20 cellular contexts compared by ENCODE assay signal in the genomic region with DNA sequence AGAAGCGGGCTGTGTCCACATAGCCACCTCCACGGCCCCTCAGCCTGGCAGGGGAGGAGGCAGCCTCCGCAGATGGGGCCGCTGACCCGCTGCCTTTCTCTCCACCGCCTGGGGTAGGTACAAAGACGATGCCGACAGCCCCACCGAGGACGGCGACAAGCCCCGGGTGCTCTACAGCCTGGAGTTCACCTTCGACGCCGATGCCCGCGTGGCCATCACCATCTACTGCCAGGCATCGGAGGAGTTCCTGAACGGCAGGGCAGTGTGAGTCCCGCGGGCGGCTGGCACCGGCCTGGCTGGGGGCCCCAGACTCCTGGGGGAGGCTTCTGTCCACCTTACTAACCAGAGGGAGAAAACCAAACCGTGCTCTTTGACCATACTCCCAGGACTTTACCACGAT.
"Had no signal": no experiment of that assay in that cellular context is flagged by ENCODE, and none has a peak within 500 bp of the region (broad histone marks: within the 10 kb centered on the region; RNA-seq: fewer than 3 reads in every experiment).

No MANE protein-coding gene starts in this region.

- H3K9me3 Mint-ChIP-seq: activated B cell treated with CpG ODN at 0.5 μM for 24 hours; activated naive CD4-positive, alpha-beta T cell treated with anti-CD3 and anti-CD28 coated beads, Interleukin-2, amount 50 U/mL, for 24 hours; stimulated activated memory B cell treated with anti-CD40 and anti-IgM and Interleukin-4, amounts not matched to agents 10 μg/mL and 1 μg/mL and 100 μg/mL, for 72 hours; T-helper 2 cell treated with Interferon-gamma antibody and Interleukin-4, amounts not matched to agents 5 μg/mL and 100 μg/mL, for 36 hours had no signal

- H3K27ac Mint-ChIP-seq: activated CD8-positive, alpha-beta T cell treated with anti-CD3 and anti-CD28 coated beads, Interleukin-2, amount 10 ng/mL, durations not matched to agents 7 days and 5 days; activated naive CD4-positive, alpha-beta T cell treated with anti-CD3 and anti-CD28 coated beads, Interleukin-2, amount 50 U/mL, for 24 hours; neural progenitor cell had no signal

- H3K9ac ChIP-seq: neural progenitor cell had no signal

- H3K4me3 Mint-ChIP-seq: activated B cell treated with CpG ODN at 0.5 μM for 24 hours; activated CD8-positive, alpha-beta T cell treated with anti-CD3 and anti-CD28 coated beads, Interleukin-2, amount 10 ng/mL, durations not matched to agents 7 days and 5 days; activated naive CD4-positive, alpha-beta T cell treated with anti-CD3 and anti-CD28 coated beads, Interleukin-2, amount 50 U/mL, for 24 hours; neural progenitor cell; stimulated activated memory B cell treated with anti-CD40 and anti-IgM and Interleukin-4, amounts not matched to agents 10 μg/mL and 1 μg/mL and 100 μg/mL, for 72 hours; T-helper 2 cell treated with Interferon-gamma antibody and Interleukin-4, amounts not matched to agents 5 μg/mL and 100 μg/mL, for 36 hours had no signal

- H3K27ac ChIP-seq: coronary artery, neural progenitor cell, sigmoid colon had no signal

- ATAC-seq: activated CD8-positive, alpha-beta T cell treated with anti-CD3 and anti-CD28 coated beads, Interleukin-2, amount 10 ng/mL, durations not matched to agents 7 days and 5 days had no signal

- H3K36me3 ChIP-seq: neural progenitor cell had no signal

- H3K4me2 ChIP-seq: neural progenitor cell had no signal

- H3K9me3 ChIP-seq: adrenal gland, pancreas, sigmoid colon, transverse colon had no signal

- H3K4me1 ChIP-seq: neural progenitor cell, sigmoid colon had no signal

- DNase-seq: activated CD4-positive, alpha-beta T cell treated with anti-CD3 and anti-CD28 coated beads for 48 hours; activated CD8-positive, alpha-beta memory T cell treated with anti-CD3 and anti-CD28 coated beads, Interleukin-2, amount 50 U/mL, for 4 hours; activated CD8-positive, alpha-beta T cell treated with anti-CD3 and anti-CD28 coated beads, Interleukin-2, amount 10 ng/mL, durations not matched to agents 7 days and 5 days; activated effector memory CD4-positive, alpha-beta T cell treated with anti-CD3 and anti-CD28 coated beads, Interleukin-2, amount 50 U/mL, for 16 hours; activated T-cell treated with anti-CD3 and anti-CD28 coated beads, Interleukin-2, amount 50 U/mL, for 48 hours; adrenal gland; effector CD4-positive, alpha-beta T cell; foreskin fibroblast; glutamatergic neuron; mammary epithelial cell; pancreas; sigmoid colon; stimulated activated CD4-positive, alpha-beta T cell treated with anti-CD3 and anti-CD28 coated beads, Interleukin-12 subunit alpha, Interleukin-12 subunit beta, amount 100 ng/mL, for 4 hours; transverse colon had no signal

- H3K27me3 ChIP-seq: adrenal gland, neural progenitor cell, pancreas, sigmoid colon, transverse colon had no signal

- H3K4me1 Mint-ChIP-seq: neural progenitor cell had no signal

- H3K27me3 Mint-ChIP-seq: activated B cell treated with CpG ODN at 0.5 μM for 24 hours; activated naive CD4-positive, alpha-beta T cell treated with anti-CD3 and anti-CD28 coated beads, Interleukin-2, amount 50 U/mL, for 24 hours; stimulated activated memory B cell treated with anti-CD40 and anti-IgM and Interleukin-4, amounts not matched to agents 10 μg/mL and 1 μg/mL and 100 μg/mL, for 72 hours had no signal

- H3K4me3 ChIP-seq: adrenal gland, coronary artery, neural progenitor cell, pancreas, sigmoid colon, transverse colon had no signal
